In the genomic region with DNA sequence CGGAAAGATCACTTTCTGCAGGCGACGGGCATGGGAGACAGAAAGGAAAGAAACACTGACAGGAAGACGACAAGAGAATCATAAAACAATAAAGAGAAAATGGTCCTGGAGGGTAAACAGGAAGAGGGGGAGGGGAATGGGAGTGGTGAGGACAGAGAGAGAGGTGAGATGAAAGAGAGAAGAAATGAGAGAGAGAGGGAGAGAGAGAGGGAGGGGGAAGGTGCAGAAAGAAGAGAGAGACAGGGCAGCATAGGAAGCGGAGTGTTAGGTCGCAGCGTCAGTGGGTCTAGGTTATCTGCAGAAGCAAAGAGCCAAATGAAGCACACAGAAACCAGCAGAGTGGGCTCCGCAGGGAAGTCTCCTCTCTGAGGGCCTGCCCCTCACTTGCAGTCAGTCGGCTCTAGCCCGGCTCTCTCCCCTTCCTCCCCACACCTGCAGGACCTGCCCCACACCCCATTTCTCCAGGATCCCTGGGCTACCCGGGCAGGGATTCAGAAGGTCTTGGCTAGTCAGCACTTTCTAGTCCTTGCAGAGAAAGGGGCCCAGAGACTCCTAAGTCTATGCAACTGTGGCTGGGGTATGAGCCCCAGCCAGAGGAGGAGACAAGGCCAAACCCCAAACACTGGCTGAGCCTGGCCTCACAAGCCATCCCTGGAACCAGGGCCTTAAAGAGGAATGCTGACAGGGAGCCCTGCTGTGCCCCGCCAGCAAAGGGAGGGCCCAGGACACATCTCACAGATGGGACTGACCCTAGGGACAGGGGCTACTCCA, we compare ENCODE assay signal across 15 cellular contexts. TPM values are rescaled to one million over a fixed set of nuclear protein-coding genes. Genes with fewer than 3 reads are reported as not detected.
DNase-seq lines count a peak whose midpoint lies in the region; ATAC-seq lines count a peak whose summit lies in the region.
"Had no signal": no experiment of that assay in that cellular context is flagged by ENCODE, and none has a peak within 500 bp of the region (broad histone marks: within the 10 kb centered on the region; RNA-seq: fewer than 3 reads in every experiment).

No MANE protein-coding gene starts in this region.

- H4K20me1 ChIP-seq in GM23248 (ENCODE audit: insufficient read depth): no peaks in the 10 kb centered on the region

- CTCF ChIA-PET in naive thymus-derived CD4-positive, alpha-beta T cell (lab: Charles Lee): interaction anchor here (1.0 kb wide), 1 partner anchor 385 kb away, joined by 3 read pairs; no protein-coding TSS in a partner anchor

- no peaks in the 10 kb centered on the region for H3K79me2 ChIP-seq in GM23248 (ENCODE audit: insufficient read depth)

- peaks cover 4% of the 10 kb centered on the region for H3K27me3 Mint-ChIP-seq in CD4-positive, CD25-positive, alpha-beta regulatory T cell
- H3K27me3 Mint-ChIP-seq in T-helper 1 cell treated with Interleukin-12 subunit alpha and Interleukin-12 subunit beta and Interleukin-4 antibody, amounts not matched to agents 30 μg/mL and 1 μg/mL, for 36 hours (ENCODE audit: low read depth): peaks cover 12% of the 10 kb centered on the region
- no peaks in the 10 kb centered on the region for H3K27me3 Mint-ChIP-seq in activated naive CD8-positive, alpha-beta T cell treated with anti-CD3 and anti-CD28 coated beads, Interleukin-2, amount 50 U/mL, for 24 hours
- H3K27me3 Mint-ChIP-seq in naive thymus-derived CD4-positive, alpha-beta T cell: peaks cover 0 to 7% (median 0%) of the 10 kb centered on the region in 5 donors

- H3K27ac ChIP-seq in CD4-positive, CD25-positive, alpha-beta regulatory T cell (ENCODE audit: insufficient read depth, low read length, poor library complexity, severe bottlenecking): peak overlapping the region; percentile 67
- peak overlapping the region; percentile 76 for H3K27ac ChIP-seq in naive thymus-derived CD4-positive, alpha-beta T cell (ENCODE audit: low read depth, low read length)
- H3K27ac ChIP-seq in GM23248: no peak overlapping the region
- H3K27ac ChIP-seq: gastroesophageal sphincter, neutrophil had no signal

- no peak overlapping the region for H2AFZ ChIP-seq in GM23248

- intact Hi-C loops in naive thymus-derived CD4-positive, alpha-beta T cell (cut with micrococcal nuclease): loop anchor here (1.0 to 2.0 kb wide), 4 partner anchors 25 to 386 kb away; partner anchors contain the start of gene FNIP1 (in 1 of the 2)

- H3F3A ChIP-seq in GM23248 (ENCODE audit: insufficient read depth): no peaks in the 10 kb centered on the region

- no peaks in the 10 kb centered on the region for H3K36me3 ChIP-seq in CD4-positive, CD25-positive, alpha-beta regulatory T cell (ENCODE audit: control insufficient read depth, insufficient read depth, low read length)
- H3K36me3 ChIP-seq in naive thymus-derived CD4-positive, alpha-beta T cell (ENCODE audit: control insufficient read depth in 2 of 3, insufficient read depth in 3 of 3, low read length in 3 of 3): peaks cover 0 to under 1% (median 0%) of the 10 kb centered on the region in 3 experiments
- H3K36me3 ChIP-seq in GM23248 (ENCODE audit: low read depth): no peaks in the 10 kb centered on the region
- H3K36me3 ChIP-seq: gastroesophageal sphincter, neutrophil had no signal

- peak overlapping the region; percentile 93 to 99 (median 97) for H3K27ac Mint-ChIP-seq in CD4-positive, CD25-positive, alpha-beta regulatory T cell
- H3K27ac Mint-ChIP-seq in T-helper 1 cell treated with Interleukin-12 subunit alpha and Interleukin-12 subunit beta and Interleukin-4 antibody, amounts not matched to agents 30 μg/mL and 1 μg/mL, for 36 hours: peak overlapping the region; percentile 97
- H3K27ac Mint-ChIP-seq in activated naive CD8-positive, alpha-beta T cell treated with anti-CD3 and anti-CD28 coated beads, Interleukin-2, amount 50 U/mL, for 24 hours: peak overlapping the region; percentile 82
- H3K27ac Mint-ChIP-seq in naive thymus-derived CD4-positive, alpha-beta T cell: peak overlapping the region; percentile 90 to 99 (median 95)

- H3K4me1 ChIP-seq in CD4-positive, CD25-positive, alpha-beta regulatory T cell (ENCODE audit: control insufficient read depth, insufficient read depth, low read length, poor library complexity, severe bottlenecking): peaks cover 31% of the 10 kb centered on the region
- peaks cover 34 to 46% of the 10 kb centered on the region in 2 donors for H3K4me1 ChIP-seq in naive thymus-derived CD4-positive, alpha-beta T cell (ENCODE audit: control insufficient read depth in 2 of 2, insufficient read depth in 2 of 2, low read length in 2 of 2)
- H3K4me1 ChIP-seq in GM23248 (ENCODE audit: insufficient read depth): no peaks in the 10 kb centered on the region
- H3K4me1 ChIP-seq: gastroesophageal sphincter had no signal

- 59% methylated on average over 12 of the region's 12 CpGs for WGBS in GM23248 (ENCODE audit: low coverage in 1 of 2, low lambda C conversion rate in 2 of 2, missing lambda C conversion rate in 2 of 2), 2 experiments

- DNase-seq in CD4-positive, CD25-positive, alpha-beta regulatory T cell: peak in 2 of 3 donors; percentile 31 to 79
- no peak for DNase-seq in activated naive CD8-positive, alpha-beta T cell treated with anti-CD3 and anti-CD28 coated beads, Interleukin-2, amount 50 U/mL, for 24 hours
- peak in 7 of 9 donors; percentile 23 to 76 (median 65) for DNase-seq in naive thymus-derived CD4-positive, alpha-beta T cell
- DNase-seq in NCI-H2171 (lab: John Stamatoyannopoulos, UW): no peak
- no peak for DNase-seq in stimulated activated CD4-positive, alpha-beta T cell treated with anti-CD3 and anti-CD28 coated beads, Interleukin-12 subunit alpha, Interleukin-12 subunit beta, amount 100 ng/mL, for 4 hours
- no peak for DNase-seq in GM23248
- DNase-seq: AML-193; effector CD4-positive, alpha-beta T cell; GDM1; left cardiac atrium had no signal

- H3K4me1 Mint-ChIP-seq in CD4-positive, CD25-positive, alpha-beta regulatory T cell: peaks cover 5 to 60% (median 20%) of the 10 kb centered on the region in 4 donors
- peaks cover 29% of the 10 kb centered on the region for H3K4me1 Mint-ChIP-seq in T-helper 1 cell treated with Interleukin-12 subunit alpha and Interleukin-12 subunit beta and Interleukin-4 antibody, amounts not matched to agents 30 μg/mL and 1 μg/mL, for 36 hours (ENCODE audit: low read depth)
- peaks cover 40% of the 10 kb centered on the region for H3K4me1 Mint-ChIP-seq in activated naive CD8-positive, alpha-beta T cell treated with anti-CD3 and anti-CD28 coated beads, Interleukin-2, amount 50 U/mL, for 24 hours
- peaks cover 34 to 85% (median 75%) of the 10 kb centered on the region in 7 donors for H3K4me1 Mint-ChIP-seq in naive thymus-derived CD4-positive, alpha-beta T cell

- POLR2A ChIA-PET in naive thymus-derived CD4-positive, alpha-beta T cell (lab: Charles Lee): interaction anchor here (1.0 kb wide), 1 partner anchor 339 kb away, joined by 3 read pairs; no protein-coding TSS in a partner anchor

- H3K4me3 Mint-ChIP-seq in CD4-positive, CD25-positive, alpha-beta regulatory T cell: peak overlapping the region; percentile 54 to 90 (median 74)
- peak overlapping the region; percentile 89 for H3K4me3 Mint-ChIP-seq in T-helper 1 cell treated with Interleukin-12 subunit alpha and Interleukin-12 subunit beta and Interleukin-4 antibody, amounts not matched to agents 30 μg/mL and 1 μg/mL, for 36 hours
- H3K4me3 Mint-ChIP-seq in activated naive CD8-positive, alpha-beta T cell treated with anti-CD3 and anti-CD28 coated beads, Interleukin-2, amount 50 U/mL, for 24 hours: peak overlapping the region; percentile 47
- H3K4me3 Mint-ChIP-seq in naive thymus-derived CD4-positive, alpha-beta T cell: peak overlapping the region; percentile 79 to 97 (median 84)

- ATAC-seq in CD4-positive, CD25-positive, alpha-beta regulatory T cell (ENCODE audit: low read depth in 2 of 2): peak; percentile 47 to 53
- ATAC-seq in activated naive CD8-positive, alpha-beta T cell treated with anti-CD3 and anti-CD28 coated beads, Interleukin-2, amount 50 U/mL, for 24 hours: peak; percentile 50
- ATAC-seq in naive thymus-derived CD4-positive, alpha-beta T cell: peak; percentile 74
- ATAC-seq in HG03442 (IDR thresholded peaks at IDR 0.05; ENCODE audit: unreplicated experiment): no peak
- ATAC-seq: gastroesophageal sphincter had no signal

- no peak overlapping the region for H3K9ac ChIP-seq in GM23248

- in situ Hi-C loops in GM23248 (cut with MboI): no loop called here

- H3K9me3 Mint-ChIP-seq in CD4-positive, CD25-positive, alpha-beta regulatory T cell: no peaks in the 10 kb centered on the region
- no peaks in the 10 kb centered on the region for H3K9me3 Mint-ChIP-seq in T-helper 1 cell treated with Interleukin-12 subunit alpha and Interleukin-12 subunit beta and Interleukin-4 antibody, amounts not matched to agents 30 μg/mL and 1 μg/mL, for 36 hours
- no peaks in the 10 kb centered on the region for H3K9me3 Mint-ChIP-seq in activated naive CD8-positive, alpha-beta T cell treated with anti-CD3 and anti-CD28 coated beads, Interleukin-2, amount 50 U/mL, for 24 hours
- H3K9me3 Mint-ChIP-seq in naive thymus-derived CD4-positive, alpha-beta T cell: no peaks in the 10 kb centered on the region

- H3K9me2 ChIP-seq in GM23248 (ENCODE audit: insufficient read depth): no peaks in the 10 kb centered on the region

- H3K36me3 Mint-ChIP-seq in CD4-positive, CD25-positive, alpha-beta regulatory T cell: peaks cover 7% of the 10 kb centered on the region
- peaks cover 13% of the 10 kb centered on the region for H3K36me3 Mint-ChIP-seq in T-helper 1 cell treated with Interleukin-12 subunit alpha and Interleukin-12 subunit beta and Interleukin-4 antibody, amounts not matched to agents 30 μg/mL and 1 μg/mL, for 36 hours (ENCODE audit: low read depth)
- peaks cover 2% of the 10 kb centered on the region for H3K36me3 Mint-ChIP-seq in activated naive CD8-positive, alpha-beta T cell treated with anti-CD3 and anti-CD28 coated beads, Interleukin-2, amount 50 U/mL, for 24 hours (ENCODE audit: low read depth)
- peaks cover 9 to 27% (median 19%) of the 10 kb centered on the region in 5 donors for H3K36me3 Mint-ChIP-seq in naive thymus-derived CD4-positive, alpha-beta T cell

- H3K4me3 ChIP-seq in CD4-positive, CD25-positive, alpha-beta regulatory T cell (ENCODE audit: low read depth, low read length): peak overlapping the region; percentile 65
- H3K4me3 ChIP-seq in naive thymus-derived CD4-positive, alpha-beta T cell (ENCODE audit: low read length): peak overlapping the region; percentile 61
- H3K4me3 ChIP-seq in GM23248: no peak overlapping the region
- H3K4me3 ChIP-seq: gastroesophageal sphincter had no signal

- no peak overlapping the region for H3K4me2 ChIP-seq in GM23248 (ENCODE audit: unreplicated experiment)

- no peaks in the 10 kb centered on the region for H3K9me3 ChIP-seq in CD4-positive, CD25-positive, alpha-beta regulatory T cell (ENCODE audit: control insufficient read depth in 2 of 2, low read length in 2 of 2)
- H3K9me3 ChIP-seq in naive thymus-derived CD4-positive, alpha-beta T cell (ENCODE audit: control insufficient read depth in 2 of 3, low read length in 3 of 3): no peaks in the 10 kb centered on the region
- H3K9me3 ChIP-seq in GM23248 (ENCODE audit: low read depth): no peaks in the 10 kb centered on the region
- H3K9me3 ChIP-seq: gastroesophageal sphincter, neutrophil had no signal

- no peaks in the 10 kb centered on the region for H3K27me3 ChIP-seq in CD4-positive, CD25-positive, alpha-beta regulatory T cell (ENCODE audit: control insufficient read depth, insufficient read depth, low read length)
- H3K27me3 ChIP-seq in naive thymus-derived CD4-positive, alpha-beta T cell (ENCODE audit: control insufficient read depth in 2 of 2, insufficient read depth in 2 of 2, low read length in 2 of 2): no peaks in the 10 kb centered on the region
- H3K27me3 ChIP-seq in GM23248 (replicated peaks; ENCODE audit: insufficient read depth): peaks cover 3% of the 10 kb centered on the region; the same call in 1 of the 2 replicates
- H3K27me3 ChIP-seq: gastroesophageal sphincter had no signal

RNA-seq across cellular contexts. Expression of gene MEIKIN, which starts 29.7 kb away (rescaled TPM):
- total RNA-seq in CD4-positive, CD25-positive, alpha-beta regulatory T cell: not detected
- not detected for polyA plus RNA-seq in CD4-positive, CD25-positive, alpha-beta regulatory T cell
- 1 to 10 TPM in 3 of 5 experiments, under 1 TPM in 1, not detected in 1; 0.74 to 4.2 (median 2.0) TPM for total RNA-seq in naive thymus-derived CD4-positive, alpha-beta T cell
- not detected for polyA plus RNA-seq in naive thymus-derived CD4-positive, alpha-beta T cell
- not detected in 2 replicates for total RNA-seq in GM23248 (2014; rRNA removed; shearing (Covaris generic))
- polyA plus RNA-seq in GM23248 (2016; fragmentation: Nextera tagmentation; extraction: Ambion mirVana): not detected in 2 replicates
- total RNA-seq: astrocyte, left cardiac atrium had no signal

RNA-seq across cellular contexts. Expression of gene ACSL6, which starts 36.3 kb away (rescaled TPM):
- 5.5 TPM for total RNA-seq in CD4-positive, CD25-positive, alpha-beta regulatory T cell
- 1 to 10 TPM; 3.0 to 5.7 (median 4.5) TPM for polyA plus RNA-seq in CD4-positive, CD25-positive, alpha-beta regulatory T cell
- 10 to 100 TPM; 21.0 to 42.8 (median 22.6) TPM for total RNA-seq in naive thymus-derived CD4-positive, alpha-beta T cell
- 10 to 100 TPM; 13.6 to 17.3 TPM for polyA plus RNA-seq in naive thymus-derived CD4-positive, alpha-beta T cell
- 0.11 TPM in 1 of 2 replicates, not detected in the other for total RNA-seq in GM23248 (2014; rRNA removed; shearing (Covaris generic))
- polyA plus RNA-seq in GM23248 (2016; fragmentation: Nextera tagmentation; extraction: Ambion mirVana): not detected in 2 replicates

Comparison
In these comparisons a context has a peak if more than half of its experiments do, and no peak if none do; other contexts are left out.
1. DNase-seq: peak in CD4-positive, CD25-positive, alpha-beta regulatory T cell (2 of 3) and naive thymus-derived CD4-positive, alpha-beta T cell (7 of 9); none in activated naive CD8-positive, alpha-beta T cell treated with anti-CD3 and anti-CD28 coated beads, Interleukin-2, amount 50 U/mL, for 24 hours (single experiment), NCI-H2171 (single experiment), stimulated activated CD4-positive, alpha-beta T cell treated with anti-CD3 and anti-CD28 coated beads, Interleukin-12 subunit alpha, Interleukin-12 subunit beta, amount 100 ng/mL, for 4 hours (single experiment) and GM23248 (single experiment).
2. Peak in every context shown above with its lines, with median percentiles within 50 percentile points of each other: H3K27ac Mint-ChIP-seq and H3K4me3 Mint-ChIP-seq.